In the genomic region with DNA sequence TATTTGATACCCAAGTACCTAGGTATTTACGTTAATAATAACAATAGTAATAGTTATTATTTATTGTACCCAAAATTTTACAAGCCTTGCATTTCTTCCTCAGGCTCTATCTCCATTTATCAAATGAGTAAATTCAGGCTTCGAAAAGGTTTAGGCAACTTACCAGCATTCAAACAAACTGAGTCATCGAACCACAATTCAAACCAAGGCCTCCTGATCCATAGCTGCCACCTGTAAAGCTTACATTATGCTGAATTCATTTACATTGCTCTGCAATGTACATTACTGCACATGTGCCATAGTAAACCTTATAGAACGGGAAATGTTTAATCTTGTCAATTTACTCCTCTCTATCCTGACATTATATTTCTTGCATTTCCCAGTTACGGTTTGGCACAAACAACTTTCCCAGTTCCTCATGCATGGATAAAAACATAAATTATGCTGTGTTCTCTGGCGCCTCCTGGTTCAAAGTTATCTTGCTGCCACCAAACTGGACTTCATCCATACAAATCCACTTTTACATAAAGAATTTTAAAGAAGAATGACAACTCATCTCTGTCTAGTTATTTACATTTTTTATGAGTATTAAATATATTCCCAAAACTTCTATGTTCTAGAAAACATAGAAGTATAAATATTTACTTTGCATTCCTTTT, we compare ENCODE assay signal across 17 cellular contexts.
DNase-seq lines count a peak whose midpoint lies in the region; ATAC-seq, FAIRE-seq and TF ChIP-seq lines count a peak whose summit lies in the region.
"Had no signal": no experiment of that assay in that cellular context is flagged by ENCODE, and none has a peak within 500 bp of the region (broad histone marks: within the 10 kb centered on the region; RNA-seq: fewer than 3 reads in every experiment).

No MANE protein-coding gene starts in this region.

- intact Hi-C loops in upper lobe of right lung (cut with DNase I) (no loop called here), aorta (cut with DNase I) (no loop called here)

- DNase-seq in DMS153 treated with DMSO at 0.1 percent for 48 hours (lab: John Stamatoyannopoulos, UW; ENCODE audit: unreplicated experiment) (peak; percentile 10), DMS153 (lab: John Stamatoyannopoulos, UW) (no peak), M059J (ENCODE audit: low read depth) (peak; percentile 66), bronchial epithelial cell (ENCODE audit: low read depth) (peak; percentile 81), skeletal muscle cell (ENCODE audit: low read depth) (peak; percentile 8), upper lobe of right lung (no peak), aorta (no peak), T-helper 2 cell (no peak)
- DNase-seq: activated naive CD4-positive, alpha-beta T cell treated with anti-CD3 and anti-CD28 coated beads for 36 hours; central memory CD4-positive, alpha-beta T cell; DMS79; NCI-H1105; NCI-H510A; SHP77; tibial artery had no signal

- no peak overlapping the region for H3K4me3 ChIP-seq in bronchial epithelial cell (ENCODE audit: low read depth, low read length)
- H3K4me3 ChIP-seq in skeletal muscle cell (ENCODE audit: low read depth, low read length), result no peak overlapping the region
- H3K4me3 ChIP-seq in upper lobe of right lung, result no peak overlapping the region
- no peak overlapping the region for H3K4me3 ChIP-seq in aorta (ENCODE audit: low read length in 2 of 2)
- H3K4me3 ChIP-seq: GM12878, tibial artery had no signal

- FAIRE-seq in bronchial epithelial cell (lab: Jason Lieb, UNC), result no peak
- FAIRE-seq: endothelial cell of umbilical vein, GM12878 had no signal

- no peaks in the 10 kb centered on the region for H3K27me3 ChIP-seq in bronchial epithelial cell (ENCODE audit: control insufficient read depth, insufficient read depth, low read length)
- H3K27me3 ChIP-seq in upper lobe of right lung, result no peaks in the 10 kb centered on the region
- no peaks in the 10 kb centered on the region for H3K27me3 ChIP-seq in aorta (ENCODE audit: control insufficient read depth in 1 of 2, insufficient read depth in 2 of 2, low read length in 1 of 2)
- H3K27me3 ChIP-seq: tibial artery had no signal

- H3K27ac ChIP-seq in upper lobe of right lung, result no peak overlapping the region
- H3K27ac ChIP-seq in aorta (ENCODE audit: low read depth in 1 of 2, low read length in 2 of 2), result no peak overlapping the region
- H3K27ac ChIP-seq: tibial artery had no signal

- no peaks in the 10 kb centered on the region for H3K36me3 ChIP-seq in bronchial epithelial cell (ENCODE audit: control insufficient read depth, insufficient read depth, low read length)
- H3K36me3 ChIP-seq in upper lobe of right lung, result no peaks in the 10 kb centered on the region
- H3K36me3 ChIP-seq in aorta (ENCODE audit: control insufficient read depth in 1 of 2, insufficient read depth in 2 of 2, low read length in 1 of 2), result no peaks in the 10 kb centered on the region
- H3K36me3 ChIP-seq: tibial artery had no signal

- WGBS in aorta, 2 donors, result 58 to 65% methylated on average over 6 of the region's 6 CpGs

- TF ChIP-seq CTCF in bronchial epithelial cell (IDR thresholded peaks at IDR 0.05; ENCODE audit: insufficient read depth, low read length, severe bottlenecking) (peak; percentile 18), upper lobe of right lung (IDR thresholded peaks at IDR 0.05) (no peak)

- no peak for ATAC-seq in upper lobe of right lung
- ATAC-seq in aorta (ENCODE audit: low FRiP score), result no peak

- H3K4me1 ChIP-seq in upper lobe of right lung (no peaks in the 10 kb centered on the region), aorta (ENCODE audit: control insufficient read depth in 1 of 2, insufficient read depth in 2 of 2, low read length in 2 of 2) (no peaks in the 10 kb centered on the region)
- H3K4me1 ChIP-seq: tibial artery had no signal

- H3K9me3 ChIP-seq in upper lobe of right lung (no peaks in the 10 kb centered on the region), aorta (ENCODE audit: control insufficient read depth, low read length) (no peaks in the 10 kb centered on the region)
- H3K9me3 ChIP-seq: tibial artery had no signal

Comparison
In these comparisons a context has a peak if more than half of its experiments do, and no peak if none do; other contexts are left out.
1. DNase-seq: peak in DMS153 treated with DMSO at 0.1 percent for 48 hours (single experiment), M059J (single experiment), bronchial epithelial cell (single experiment) and skeletal muscle cell (single experiment); none in DMS153 (single experiment), upper lobe of right lung (single experiment), aorta (0 of 2) and T-helper 2 cell (0 of 5).